ENCODE assay signal across 8 cellular contexts in genomic region chrX:13733506-13733905, GRCh38. TPM values are rescaled to one million over a fixed set of nuclear protein-coding genes. Genes with fewer than 3 reads are reported as not detected.
A peak's percentile ranks its signal among the peaks of the same experiment; 100 is the strongest.
DNase-seq lines count a peak whose midpoint lies in the region; ATAC-seq and TF ChIP-seq lines count a peak whose summit lies in the region.

No MANE protein-coding gene starts in this region.

- POLR2A ChIA-PET in BJ (lab: Charles Lee), result interaction anchor here (0.7 kb wide), 1 partner anchor 82 kb away, joined by 8 read pairs; no protein-coding TSS in a partner anchor

- CTCF ChIA-PET in BJ (lab: Yijun Ruan, JAX), result no interaction called here

- H3K27me3 ChIP-seq in BJ (ENCODE audit: control insufficient read depth, insufficient read depth, low read length), result no peaks in the 10 kb centered on the region
- H3K27me3 ChIP-seq in MG63, result no peaks in the 10 kb centered on the region
- peaks cover 0 to 55% (median 13%) of the 10 kb centered on the region in 45 donors for H3K27me3 ChIP-seq in dorsolateral prefrontal cortex

- H3K36me3 ChIP-seq in BJ (ENCODE audit: control insufficient read depth, insufficient read depth, low read length), result no peaks in the 10 kb centered on the region; the same call in 1 of the 2 replicates
- H3K36me3 ChIP-seq in MG63, result peaks cover 31% of the 10 kb centered on the region

- DNase-seq in BJ (ENCODE audit: low read depth) (no peak), MG63 (no peak), dorsolateral prefrontal cortex (no peak), nephron progenitor cell (no peak), OCI-M1 (lab: John Stamatoyannopoulos, UW) (no peak), NCI-H526 treated with DMSO at 0.1 percent for 48 hours (lab: John Stamatoyannopoulos, UW) (no peak), superior temporal gyrus (ENCODE audit: extremely low spot score) (no peak)

- H3K9me3 ChIP-seq in MG63, result no peaks in the 10 kb centered on the region

- peak overlapping the region; percentile 46 for H3K27ac Mint-ChIP-seq in nephron progenitor cell

- H3K4me3 ChIP-seq in BJ (ENCODE audit: low read depth, low read length) (peak overlapping the region; percentile 66), MG63 (peak overlapping the region; percentile 88), dorsolateral prefrontal cortex (peak overlapping the region; percentile 55 to 90 (median 76))

- intact Hi-C loops in dorsolateral prefrontal cortex (cut with DNase I), result loop anchor here in 1 of 2 donors (5.0 kb wide), 1 partner anchor 41 kb away; no protein-coding TSS in a partner anchor

- peaks cover 38% of the 10 kb centered on the region for H3K4me1 Mint-ChIP-seq in nephron progenitor cell

- H3K4me3 Mint-ChIP-seq in nephron progenitor cell, result peak overlapping the region; percentile 87

- no peak for TF ChIP-seq CTCF in BJ (IDR thresholded peaks at IDR 0.05; ENCODE audit: insufficient read depth, low read depth, low read length)
- no peak for TF ChIP-seq CTCF in dorsolateral prefrontal cortex (IDR thresholded peaks at IDR 0.05 in 54 of 56, conservative IDR thresholded peaks at IDR 0.05 in 2 of 56; ENCODE audit: low read depth in 1 of 56, partially characterized antibody in 56 of 56)
- no peak for TF ChIP-seq CTCF in nephron progenitor cell (IDR thresholded peaks at IDR 0.05)

- H3K27me3 Mint-ChIP-seq in nephron progenitor cell (ENCODE audit: low read depth, poor library complexity), result no peaks in the 10 kb centered on the region

- H3K27ac ChIP-seq in dorsolateral prefrontal cortex, result peak overlapping the region in 23 of 59 donors; percentile 23 to 92 (median 88)

- H3K9me3 Mint-ChIP-seq in nephron progenitor cell, result peaks cover 45% of the 10 kb centered on the region

- peaks cover 42% of the 10 kb centered on the region for H3K36me3 Mint-ChIP-seq in nephron progenitor cell (ENCODE audit: low read depth)

- no peak for ATAC-seq in GM21786 (IDR thresholded peaks at IDR 0.05; ENCODE audit: unreplicated experiment)

RNA-seq across cellular contexts. Expression of gene TRAPPC2, which starts 0.9 kb away (rescaled TPM):
- 5.5 and 7.5 TPM in 2 replicates for polyA plus RNA-seq in BJ (2011; rRNA removed)
- polyA minus RNA-seq in BJ (2011; rRNA and poly(A)+ RNA removed), result 5.1 and 5.8 TPM in 2 replicates
- total RNA-seq in MG63 (2014; rRNA removed; shearing (Covaris generic); ENCODE audit: low replicate concordance), result 14.6 and 38.0 TPM in 2 replicates
- total RNA-seq in dorsolateral prefrontal cortex, result 10 to 100 TPM; 17.2 to 38.9 (median 28.2) TPM

RNA-seq across cellular contexts. Expression of gene OFD1, which starts 1.0 kb away (rescaled TPM):
- polyA plus RNA-seq in BJ (2011; rRNA removed), result 4.9 and 6.6 TPM in 2 replicates
- 4.8 and 5.5 TPM in 2 replicates for polyA minus RNA-seq in BJ (2011; rRNA and poly(A)+ RNA removed)
- 9.6 and 38.4 TPM in 2 replicates for total RNA-seq in MG63 (2014; rRNA removed; shearing (Covaris generic); ENCODE audit: low replicate concordance)
- total RNA-seq in dorsolateral prefrontal cortex, result 10 to 100 TPM; 15.1 to 51.5 (median 29.7) TPM

RNA-seq across cellular contexts. Expression of gene RAB9A, which starts 44.6 kb away (rescaled TPM):
- 9.8 and 24.0 TPM in 2 replicates for polyA plus RNA-seq in BJ (2011; rRNA removed)
- polyA minus RNA-seq in BJ (2011; rRNA and poly(A)+ RNA removed), result 3.6 and 4.9 TPM in 2 replicates
- 24.1 and 42.7 TPM in 2 replicates for total RNA-seq in MG63 (2014; rRNA removed; shearing (Covaris generic); ENCODE audit: low replicate concordance)
- 10 to 100 TPM; 13.0 to 40.7 (median 25.0) TPM for total RNA-seq in dorsolateral prefrontal cortex
